In genomic region chr12:68432622-68433021, GRCh38 we compare ENCODE assay signal across 15 cellular contexts.
"Had no signal": no experiment of that assay in that cellular context is flagged by ENCODE, and none has a peak within 500 bp of the region (broad histone marks: within the 10 kb centered on the region; RNA-seq: fewer than 3 reads in every experiment).

No MANE protein-coding gene starts in this region.

- H3K4me1 Mint-ChIP-seq: activated CD4-positive, alpha-beta memory T cell treated with anti-CD3 and anti-CD28 coated beads, Interleukin-2, amount 10 ng/mL, durations not matched to agents 7 days and 5 days had no signal

- H3K9ac ChIP-seq: neural progenitor cell had no signal

- H3K4me1 ChIP-seq: left ventricle myocardium inferior had no signal

- H3K27me3 ChIP-seq: neural progenitor cell had no signal

- H3K36me3 ChIP-seq: neural progenitor cell had no signal

- H2AFZ ChIP-seq: neural progenitor cell had no signal

- H3K27ac ChIP-seq: left ventricle myocardium inferior, neural progenitor cell had no signal

- H3K4me3 ChIP-seq: left ventricle myocardium inferior, neural progenitor cell had no signal

- ATAC-seq: activated naive CD4-positive, alpha-beta T cell treated with anti-CD3 and anti-CD28 coated beads, Interleukin-2, amount 50 U/mL, for 72 hours; activated T-cell treated with anti-CD3 and anti-CD28 coated beads, Interleukin-2, amount 50 U/mL, for 4 hours; effector memory CD8-positive, alpha-beta T cell; sciatic nerve; WTC11 had no signal

- H3K36me3 Mint-ChIP-seq: neural progenitor cell had no signal

- H3K27ac Mint-ChIP-seq: activated CD4-positive, alpha-beta memory T cell treated with anti-CD3 and anti-CD28 coated beads, Interleukin-2, amount 10 ng/mL, durations not matched to agents 7 days and 5 days; activated naive CD4-positive, alpha-beta T cell treated with anti-CD3 and anti-CD28 coated beads, Interleukin-2, amount 50 U/mL, for 72 hours; dendritic cell treated with granulocyte-macrophage colony-stimulating factor and Interleukin-4, amounts not matched to agents 40 ng/mL and 50 ng/mL, for 4 days; effector memory CD8-positive, alpha-beta T cell; neural progenitor cell; T-helper 1 cell treated with Interleukin-12 subunit alpha and Interleukin-12 subunit beta and Interleukin-4 antibody, amounts not matched to agents 30 μg/mL and 1 μg/mL, for 36 hours; WTC11 had no signal

- H3K4me2 ChIP-seq: neural progenitor cell had no signal

- H3K4me3 Mint-ChIP-seq: activated CD4-positive, alpha-beta memory T cell treated with anti-CD3 and anti-CD28 coated beads, Interleukin-2, amount 10 ng/mL, durations not matched to agents 7 days and 5 days; activated T-cell treated with anti-CD3 and anti-CD28 coated beads, Interleukin-2, amount 50 U/mL, for 4 hours; dendritic cell treated with granulocyte-macrophage colony-stimulating factor and Interleukin-4, amounts not matched to agents 40 ng/mL and 50 ng/mL, for 4 days; effector memory CD8-positive, alpha-beta T cell; neural progenitor cell; T-helper 1 cell treated with Interleukin-12 subunit alpha and Interleukin-12 subunit beta and Interleukin-4 antibody, amounts not matched to agents 30 μg/mL and 1 μg/mL, for 36 hours; WTC11 had no signal

- DNase-seq: activated CD4-positive, alpha-beta memory T cell treated with anti-CD3 and anti-CD28 coated beads, Interleukin-2, amount 10 ng/mL, durations not matched to agents 7 days and 5 days; activated CD4-positive, alpha-beta T cell treated with anti-CD3 and anti-CD28 coated beads for 4 hours; activated effector memory CD4-positive, alpha-beta T cell treated with anti-CD3 and anti-CD28 coated beads, Interleukin-2, amount 50 U/mL, for 16 hours; activated T-cell treated with anti-CD3 and anti-CD28 coated beads, Interleukin-2, amount 50 U/mL, for 4 hours; amygdala; effector memory CD8-positive, alpha-beta T cell; left ventricle myocardium inferior; mesenchymal stem cell; stimulated activated CD4-positive, alpha-beta T cell treated with anti-CD3 and anti-CD28 coated beads, Interleukin-1b, Interleukin-23, amount 100 ng/mL, for 48 hours had no signal

- H3K27me3 Mint-ChIP-seq: activated CD4-positive, alpha-beta memory T cell treated with anti-CD3 and anti-CD28 coated beads, Interleukin-2, amount 10 ng/mL, durations not matched to agents 7 days and 5 days; dendritic cell treated with granulocyte-macrophage colony-stimulating factor and Interleukin-4, amounts not matched to agents 40 ng/mL and 50 ng/mL, for 4 days; effector memory CD8-positive, alpha-beta T cell had no signal
